Comparison of ENCODE assay signal across 36 cellular contexts in genomic region chr2:204272913-204273312, GRCh38.
"Had no signal": no experiment of that assay in that cellular context is flagged by ENCODE, and none has a peak within 500 bp of the region (broad histone marks: within the 10 kb centered on the region; RNA-seq: fewer than 3 reads in every experiment).

No MANE protein-coding gene starts in this region.

- H3K4me1 Mint-ChIP-seq: activated CD4-positive, alpha-beta memory T cell treated with anti-CD3 and anti-CD28 coated beads, Interleukin-2, amount 10 ng/mL, durations not matched to agents 7 days and 5 days; activated CD8-positive, alpha-beta memory T cell treated with anti-CD3 and anti-CD28 coated beads, Interleukin-2, amount 10 ng/mL, durations not matched to agents 7 days and 5 days; activated naive CD4-positive, alpha-beta T cell treated with anti-CD3 and anti-CD28 coated beads, Interleukin-2, amount 10 ng/mL, durations not matched to agents 7 days and 5 days; activated naive CD8-positive, alpha-beta T cell treated with anti-CD3 and anti-CD28 coated beads, Interleukin-2, amount 50 U/mL, for 24 hours; central memory CD8-positive, alpha-beta T cell had no signal

- H3K27ac Mint-ChIP-seq: activated CD4-positive, alpha-beta memory T cell treated with anti-CD3 and anti-CD28 coated beads, Interleukin-2, amount 10 ng/mL, durations not matched to agents 7 days and 5 days; activated CD8-positive, alpha-beta memory T cell treated with anti-CD3 and anti-CD28 coated beads, Interleukin-2, amount 10 ng/mL, durations not matched to agents 7 days and 5 days; activated naive CD4-positive, alpha-beta T cell treated with anti-CD3 and anti-CD28 coated beads, Interleukin-2, amount 10 ng/mL, durations not matched to agents 7 days and 5 days; activated naive CD8-positive, alpha-beta T cell; activated naive CD8-positive, alpha-beta T cell treated with anti-CD3 and anti-CD28 coated beads, Interleukin-2, amount 50 U/mL, for 24 hours had no signal

- H3K27me3 ChIP-seq: brain microvascular endothelial cell, cardiac muscle cell, MG63 had no signal

- ATAC-seq: activated CD8-positive, alpha-beta memory T cell treated with anti-CD3 and anti-CD28 coated beads, Interleukin-2, amount 10 ng/mL, durations not matched to agents 7 days and 5 days; activated naive CD8-positive, alpha-beta T cell treated with anti-CD3 and anti-CD28 coated beads, Interleukin-2, amount 50 U/mL, for 24 hours; Panc1; SK-N-SH treated with all-trans-retinoic acid at 6 μM for 48 hours had no signal

- H3K27ac ChIP-seq: brain microvascular endothelial cell, cardiac muscle cell, VCaP had no signal

- H3K36me3 Mint-ChIP-seq: activated CD8-positive, alpha-beta memory T cell treated with anti-CD3 and anti-CD28 coated beads, Interleukin-2, amount 10 ng/mL, durations not matched to agents 7 days and 5 days; activated naive CD4-positive, alpha-beta T cell treated with anti-CD3 and anti-CD28 coated beads, Interleukin-2, amount 10 ng/mL, durations not matched to agents 7 days and 5 days; activated naive CD8-positive, alpha-beta T cell had no signal

- H3K4me3 Mint-ChIP-seq: activated CD4-positive, alpha-beta memory T cell treated with anti-CD3 and anti-CD28 coated beads, Interleukin-2, amount 10 ng/mL, durations not matched to agents 7 days and 5 days; activated CD8-positive, alpha-beta memory T cell treated with anti-CD3 and anti-CD28 coated beads, Interleukin-2, amount 10 ng/mL, durations not matched to agents 7 days and 5 days; activated naive CD4-positive, alpha-beta T cell treated with anti-CD3 and anti-CD28 coated beads, Interleukin-2, amount 10 ng/mL, durations not matched to agents 7 days and 5 days; activated naive CD8-positive, alpha-beta T cell; activated naive CD8-positive, alpha-beta T cell treated with anti-CD3 and anti-CD28 coated beads, Interleukin-2, amount 50 U/mL, for 24 hours; central memory CD8-positive, alpha-beta T cell had no signal

- DNase-seq: activated CD4-positive, alpha-beta memory T cell treated with anti-CD3 and anti-CD28 coated beads, Interleukin-2, amount 10 ng/mL, durations not matched to agents 7 days and 5 days; activated CD4-positive, alpha-beta T cell treated with anti-CD3 and anti-CD28 coated beads for 1 hour; activated CD4-positive, alpha-beta T cell treated with anti-CD3 and anti-CD28 coated beads for 48 hours; activated CD4-positive, CD25-positive, alpha-beta regulatory T cell; activated CD8-positive, alpha-beta memory T cell treated with anti-CD3 and anti-CD28 coated beads for 24 hours; activated CD8-positive, alpha-beta memory T cell treated with anti-CD3 and anti-CD28 coated beads, Interleukin-2, amount 10 ng/mL, durations not matched to agents 7 days and 5 days; activated CD8-positive, alpha-beta memory T cell treated with anti-CD3 and anti-CD28 coated beads, Interleukin-2, amount 50 U/mL, for 48 hours; activated effector memory CD4-positive, alpha-beta T cell treated with Interleukin-2 at 50 U/mL for 16 hours; activated naive CD4-positive, alpha-beta T cell treated with anti-CD3 and anti-CD28 coated beads, Interleukin-2, amount 10 ng/mL, durations not matched to agents 7 days and 5 days; activated naive CD8-positive, alpha-beta T cell treated with anti-CD3 and anti-CD28 coated beads, Interleukin-2, amount 50 U/mL, for 24 hours; activated T-cell treated with anti-CD3 and anti-CD28 coated beads, Interleukin-2, amount 50 U/mL, for 48 hours; anterior cingulate cortex; brain microvascular endothelial cell; Kasumi-1; KG1; MG63; NCI-H1048; NCI-H1436 treated with DMSO at 0.1 percent for 48 hours; NCI-H187; NCI-H2029 treated with DMSO at 0.1 percent for 48 hours; NCI-H2107; NCI-H2171 treated with DMSO at 0.1 percent for 48 hours; NCI-H226; NCI-H446 treated with DMSO at 0.1 percent for 48 hours; NCI-H524; NCI-H69; SHP77 treated with DMSO at 0.1 percent for 48 hours; T-helper 1 cell; T-helper 2 cell; T-helper 9 cell had no signal

- H3K27me3 Mint-ChIP-seq: activated naive CD8-positive, alpha-beta T cell had no signal

- H3K36me3 ChIP-seq: brain microvascular endothelial cell, cardiac muscle cell, MG63 had no signal

- H3K4me3 ChIP-seq: cardiac muscle cell, MG63 had no signal

- H3K9me3 Mint-ChIP-seq: activated CD4-positive, alpha-beta memory T cell treated with anti-CD3 and anti-CD28 coated beads, Interleukin-2, amount 10 ng/mL, durations not matched to agents 7 days and 5 days; central memory CD8-positive, alpha-beta T cell had no signal
